ENCODE assay signal across 1 cellular context in genomic region chr5:140966293-140967225, GRCh38.
TF ChIP-seq lines count a peak whose summit lies in the region.

TSS of gene PCDHAC2 (plus strand) at chr5:140966476. CDS start at chr5:140966767, 291 bp downstream.

TF ChIP-seq in HEK293, 187 proteins besides CTCF, POLR2A, EP300 and RAD21 (continued from another document and continues in another):
- no peak for TF ChIP-seq ZSCAN18 (tag by site-specific recombination; IDR thresholded peaks at IDR 0.05)
- no peak for TF ChIP-seq ZNF501 (tag by site-specific recombination; IDR thresholded peaks at IDR 0.05)
- no peak for TF ChIP-seq MEIS1 (CRISPR knock-in tag; IDR thresholded peaks at IDR 0.05; ENCODE audit: borderline replicate concordance)
- no peak for TF ChIP-seq ZNF423 (tag by site-specific recombination; IDR thresholded peaks at IDR 0.05)
- TF ChIP-seq ZNF658 (tag by site-specific recombination; IDR thresholded peaks at IDR 0.05) = no peak
- TF ChIP-seq ZBTB48 (tag by site-specific recombination; IDR thresholded peaks at IDR 0.05) = no peak; the same call in 1 of the 2 replicates
- no peak for TF ChIP-seq PRDM4 (tag by site-specific recombination; IDR thresholded peaks at IDR 0.05)
- no peak for TF ChIP-seq ZNF585B (tag by site-specific recombination; IDR thresholded peaks at IDR 0.05)
- no peak for TF ChIP-seq GLI4 (tag by site-specific recombination; IDR thresholded peaks at IDR 0.05)
- no peak for TF ChIP-seq FEZF1 (tag by site-specific recombination; IDR thresholded peaks at IDR 0.05)
- 0 out of 2 replicates have a peak, but pooled peaks have one; percentile 13 for TF ChIP-seq EGR2 (tag by site-specific recombination; IDR thresholded peaks at IDR 0.05; ENCODE audit: low read depth)
- no peak for TF ChIP-seq ZNF10 (tag by site-specific recombination; IDR thresholded peaks at IDR 0.05)
- TF ChIP-seq ZNF394 (tag by site-specific recombination; IDR thresholded peaks at IDR 0.05; ENCODE audit: borderline replicate concordance) = no peak
- no peak for TF ChIP-seq ZNF664 (tag by site-specific recombination; IDR thresholded peaks at IDR 0.05)
- TF ChIP-seq TCF7L2 (IDR thresholded peaks at IDR 0.05; ENCODE audit: borderline replicate concordance, low read depth, low read length) = no peak
- TF ChIP-seq ZNF548 (tag by site-specific recombination; IDR thresholded peaks at IDR 0.05) = no peak
- no peak for TF ChIP-seq ZNF175 (tag by site-specific recombination; IDR thresholded peaks at IDR 0.05)
- no peak for TF ChIP-seq ZNF510 (tag by site-specific recombination; IDR thresholded peaks at IDR 0.05; ENCODE audit: insufficient replicate concordance)
- TF ChIP-seq ZNF660 (tag by site-specific recombination; IDR thresholded peaks at IDR 0.05) = no peak
- no peak for TF ChIP-seq ZNF488 (tag by site-specific recombination; IDR thresholded peaks at IDR 0.05)
- peak; percentile 64; the same call in 1 of the 2 replicates for TF ChIP-seq GLIS1 (tag by site-specific recombination; IDR thresholded peaks at IDR 0.05)
- TF ChIP-seq ZNF184 (tag by site-specific recombination; IDR thresholded peaks at IDR 0.05) = no peak
- no peak for TF ChIP-seq HOXC10 (CRISPR knock-in tag; IDR thresholded peaks at IDR 0.05)
- no peak for TF ChIP-seq ZNF138 (tag by site-specific recombination; IDR thresholded peaks at IDR 0.05; ENCODE audit: borderline replicate concordance)
- no peak for TF ChIP-seq ZNF146 (tag by site-specific recombination; IDR thresholded peaks at IDR 0.05)
- TF ChIP-seq GLIS2 (tag by site-specific recombination; IDR thresholded peaks at IDR 0.05) = peak; percentile 75
- TF ChIP-seq AEBP2 (tag by site-specific recombination; IDR thresholded peaks at IDR 0.05; ENCODE audit: borderline replicate concordance) = no peak
- TF ChIP-seq ZSCAN16 (tag by site-specific recombination; IDR thresholded peaks at IDR 0.05) = no peak
- TF ChIP-seq ZNF280C (tag by site-specific recombination; IDR thresholded peaks at IDR 0.05) = no peak
- TF ChIP-seq ZNF629 (tag by site-specific recombination; IDR thresholded peaks at IDR 0.05) = no peak
- no peak for TF ChIP-seq KLF7 (tag by site-specific recombination; IDR thresholded peaks at IDR 0.05; ENCODE audit: borderline replicate concordance)
- TF ChIP-seq KLF17 (tag by site-specific recombination; IDR thresholded peaks at IDR 0.05) = no peak
- no peak for TF ChIP-seq ZNF76 (tag by site-specific recombination; IDR thresholded peaks at IDR 0.05; ENCODE audit: borderline replicate concordance, low read depth)
- no peak for TF ChIP-seq OVOL3 (tag by site-specific recombination; IDR thresholded peaks at IDR 0.05)
- TF ChIP-seq ZNF202 (tag by site-specific recombination; IDR thresholded peaks at IDR 0.05; ENCODE audit: borderline replicate concordance) = no peak
- TF ChIP-seq HIC1 (tag by site-specific recombination; IDR thresholded peaks at IDR 0.05) = no peak
- TF ChIP-seq ZNF302 (tag by site-specific recombination; IDR thresholded peaks at IDR 0.05; ENCODE audit: low read depth) = no peak
- TF ChIP-seq ZFP69B (tag by site-specific recombination; IDR thresholded peaks at IDR 0.05) = peak; percentile 61; the same call in 1 of the 2 replicates
- no peak for TF ChIP-seq ZBTB21 (tag by site-specific recombination; IDR thresholded peaks at IDR 0.05)
- no peak for TF ChIP-seq ZNF274 (IDR thresholded peaks at IDR 0.05; ENCODE audit: low read length)
- TF ChIP-seq ZNF274 (tag by site-specific recombination; IDR thresholded peaks at IDR 0.05; ENCODE audit: borderline replicate concordance) = no peak
- no peak for TF ChIP-seq ATF2 (tag by site-specific recombination; IDR thresholded peaks at IDR 0.05; ENCODE audit: low read depth)
- no peak for TF ChIP-seq ZNF354C (tag by site-specific recombination; IDR thresholded peaks at IDR 0.05; ENCODE audit: borderline replicate concordance, low read depth)
- TF ChIP-seq ZBTB17 (tag by site-specific recombination; IDR thresholded peaks at IDR 0.05) = peak; percentile 91
- TF ChIP-seq ZNF221 (tag by site-specific recombination; IDR thresholded peaks at IDR 0.05; ENCODE audit: borderline replicate concordance) = no peak
- TF ChIP-seq ZNF48 (tag by site-specific recombination; IDR thresholded peaks at IDR 0.05) = no peak
- TF ChIP-seq ZNF558 (tag by site-specific recombination; IDR thresholded peaks at IDR 0.05) = no peak
- TF ChIP-seq WT1 (tag by site-specific recombination; IDR thresholded peaks at IDR 0.05) = no peak
- no peak for TF ChIP-seq ZNF433 (tag by site-specific recombination; IDR thresholded peaks at IDR 0.05; ENCODE audit: low read depth)
- TF ChIP-seq SALL2 (tag by site-specific recombination; IDR thresholded peaks at IDR 0.05; ENCODE audit: borderline replicate concordance) = no peak
- no peak for TF ChIP-seq ZNF707 (tag by site-specific recombination; IDR thresholded peaks at IDR 0.05)
- no peak for TF ChIP-seq ZNF704 (tag by site-specific recombination; IDR thresholded peaks at IDR 0.05)
- no peak for TF ChIP-seq ZNF623 (tag by site-specific recombination; IDR thresholded peaks at IDR 0.05)
- no peak for TF ChIP-seq ZNF580 (tag by site-specific recombination; IDR thresholded peaks at IDR 0.05)
- no peak for TF ChIP-seq ZNF626 (tag by site-specific recombination; IDR thresholded peaks at IDR 0.05)
- no peak; the same call in 1 of the 2 replicates for TF ChIP-seq ZNF366 (tag by site-specific recombination; conservative IDR thresholded peaks at IDR 0.05)
